ENCODE assay signal across 14 cellular contexts in genomic region chr16:10368984-10369551, GRCh38. TPM values are rescaled to one million over a fixed set of nuclear protein-coding genes. Genes with fewer than 3 reads are reported as not detected.
A peak's percentile ranks its signal among the peaks of the same experiment; 100 is the strongest.
DNase-seq lines count a peak whose midpoint lies in the region; TF ChIP-seq lines count a peak whose summit lies in the region.
"Had no signal": no experiment of that assay in that cellular context is flagged by ENCODE, and none has a peak within 500 bp of the region (broad histone marks: within the 10 kb centered on the region; RNA-seq: fewer than 3 reads in every experiment).

No MANE protein-coding gene starts in this region.

- no peaks in the 10 kb centered on the region for H3K9me2 ChIP-seq in OCI-LY7 (ENCODE audit: insufficient read depth, low read length)

- POLR2A ChIA-PET in OCI-LY7 (lab: Charles Lee): interaction anchor here (0.8 kb wide), 1 partner anchor 17 kb away, joined by 4 read pairs; the partner anchor contains the start of gene ATF7IP2

- H3K27me3 Mint-ChIP-seq in Calu3 (ENCODE audit: unreplicated experiment): no peaks in the 10 kb centered on the region

- no peaks in the 10 kb centered on the region for H3K27me3 ChIP-seq in H7 (ENCODE audit: control insufficient read depth, insufficient read depth, low read length)
- H3K27me3 ChIP-seq: colonic mucosa, Peyer's patch had no signal

- BruUV-seq in OCI-LY7 (replicated peaks; lab: Mats Ljungman, UMichigan): no TSS peak
- BruUV-seq in Calu3 (replicated peaks; lab: Mats Ljungman, UMichigan): no TSS peak

- H3K4me2 ChIP-seq in OCI-LY7 (ENCODE audit: low read length): no peak overlapping the region

- no peak overlapping the region for H3K27ac ChIP-seq in OCI-LY7 (ENCODE audit: low read depth, low read length, poor library complexity, severe bottlenecking)
- H3K27ac ChIP-seq in epithelial cell of prostate: peak overlapping the region; percentile 14
- H3K27ac ChIP-seq: colonic mucosa, Peyer's patch had no signal

- intact Hi-C loops in OCI-LY7 (cut with micrococcal nuclease; ENCODE audit: unreplicated experiment): no loop called here
- intact Hi-C loops in Calu3 (cut with micrococcal nuclease; ENCODE audit: unreplicated experiment): no loop called here

- H3K4me3 Mint-ChIP-seq in Calu3 (ENCODE audit: low read depth, unreplicated experiment): no peak overlapping the region
- H3K4me3 Mint-ChIP-seq: immature natural killer cell; nephron; T-helper 2 cell treated with Interferon-gamma antibody and Interleukin-4, amounts not matched to agents 5 μg/mL and 100 μg/mL, for 36 hours had no signal

- H2AFZ ChIP-seq in OCI-LY7 (ENCODE audit: low read length): no peak overlapping the region

- H3K79me2 ChIP-seq in OCI-LY7 (ENCODE audit: insufficient read depth, low read depth, low read length): no peaks in the 10 kb centered on the region

- peak; percentile 57 for TF ChIP-seq CTCF in OCI-LY7 (conservative IDR thresholded peaks at IDR 0.05; ENCODE audit: low read length)
- no peak for TF ChIP-seq CTCF in Calu3 (IDR thresholded peaks at IDR 0.05; ENCODE audit: unreplicated experiment)

- no peaks in the 10 kb centered on the region for H3K9me3 Mint-ChIP-seq in Calu3 (ENCODE audit: low read depth, unreplicated experiment)
- H3K9me3 Mint-ChIP-seq: T-helper 2 cell treated with Interferon-gamma antibody and Interleukin-4, amounts not matched to agents 5 μg/mL and 100 μg/mL, for 36 hours had no signal

- H3K4me3 ChIP-seq in H7 (ENCODE audit: insufficient read depth, low read depth, low read length) (no peak overlapping the region), OCI-LY7 (ENCODE audit: low read depth, low read length, poor library complexity, severe bottlenecking) (no peak overlapping the region)
- H3K4me3 ChIP-seq: colonic mucosa, Peyer's patch had no signal

- no peaks in the 10 kb centered on the region for H3K9me3 ChIP-seq in OCI-LY7 (ENCODE audit: low read length)
- H3K9me3 ChIP-seq: colonic mucosa, Peyer's patch had no signal

- CTCF ChIA-PET in OCI-LY7 (lab: Charles Lee; ENCODE audit: unreplicated experiment) (interaction anchor here (0.8 kb wide), 1 partner anchor 13 kb away, joined by 4 read pairs; no protein-coding TSS in a partner anchor), Calu3 (lab: Charles Lee) (interaction anchor here (0.7 kb wide), 1 partner anchor 27 kb away, joined by 3 read pairs; no protein-coding TSS in a partner anchor)

- no peaks in the 10 kb centered on the region for H3K36me3 Mint-ChIP-seq in Calu3 (ENCODE audit: insufficient read depth, unreplicated experiment)
- H3K36me3 Mint-ChIP-seq: immature natural killer cell had no signal

- H3K4me1 Mint-ChIP-seq in Calu3 (ENCODE audit: low read depth, unreplicated experiment): no peaks in the 10 kb centered on the region
- H3K4me1 Mint-ChIP-seq: immature natural killer cell, nephron had no signal

- H3K36me3 ChIP-seq in H7 (replicated peaks; ENCODE audit: control insufficient read depth, insufficient read depth, low read length): no peaks in the 10 kb centered on the region
- H3K36me3 ChIP-seq in OCI-LY7 (ENCODE audit: insufficient read depth, low read length): no peaks in the 10 kb centered on the region
- H3K36me3 ChIP-seq: colonic mucosa, Peyer's patch had no signal

- no peaks in the 10 kb centered on the region for H4K20me1 ChIP-seq in OCI-LY7 (ENCODE audit: insufficient read depth, low read length)

- H3K4me1 ChIP-seq in OCI-LY7 (ENCODE audit: insufficient read depth, low read length, poor library complexity, severe bottlenecking): no peaks in the 10 kb centered on the region
- H3K4me1 ChIP-seq: colonic mucosa, Peyer's patch had no signal

- no peak overlapping the region for H3K27ac Mint-ChIP-seq in Calu3 (ENCODE audit: unreplicated experiment)
- H3K27ac Mint-ChIP-seq: nephron; T-helper 2 cell treated with Interferon-gamma antibody and Interleukin-4, amounts not matched to agents 5 μg/mL and 100 μg/mL, for 36 hours had no signal

- DNase-seq in H7 (peak; percentile 42), OCI-LY7 (ENCODE audit: low spot score) (peak; percentile 10), epithelial cell of prostate (ENCODE audit: low read depth, low spot score) (peak; percentile 50), renal cortical epithelial cell (ENCODE audit: low read depth) (peak; percentile 54), DMS153 (lab: John Stamatoyannopoulos, UW) (no peak), Calu3 (no peak), NCI-H1930 (lab: John Stamatoyannopoulos, UW) (no peak)
- DNase-seq: activated naive CD4-positive, alpha-beta T cell treated with anti-CD3 and anti-CD28 coated beads, Interleukin-2, amount 50 U/mL, for 16 hours; colonic mucosa; HCEC 1CT; immature natural killer cell; Peyer's patch had no signal

RNA-seq across cellular contexts. Expression of gene ATF7IP2, which starts 16.8 kb away (rescaled TPM):
- 20.4 and 22.8 TPM in 2 replicates for total RNA-seq in H7 (2014; rRNA removed; shearing (Covaris generic))
- 27.4 and 28.4 TPM in 2 replicates for total RNA-seq in OCI-LY7 (2014; rRNA removed; shearing (Covaris generic))
- total RNA-seq in OCI-LY7 (2022) (34.5 and 46.8 TPM in 2 replicates), renal cortical epithelial cell (8.0 and 9.9 TPM in 2 replicates), Calu3 (2022) (23.9 and 29.7 TPM in 2 replicates)

Comparison
In these comparisons a context has a peak if more than half of its experiments do, and no peak if none do; other contexts are left out.
1. DNase-seq: peak in H7 (single experiment), OCI-LY7 (single experiment), epithelial cell of prostate (single experiment) and renal cortical epithelial cell (single experiment); none in DMS153 (single experiment), Calu3 (single experiment) and NCI-H1930 (0 of 2).